In genomic region chr2:101446869-101447268, GRCh38 we compare ENCODE assay signal across 12 cellular contexts. TPM values are rescaled to one million over a fixed set of nuclear protein-coding genes. Genes with fewer than 3 reads are reported as not detected.
DNase-seq lines count a peak whose midpoint lies in the region; ATAC-seq and TF ChIP-seq lines count a peak whose summit lies in the region.
"Had no signal": no experiment of that assay in that cellular context is flagged by ENCODE, and none has a peak within 500 bp of the region (broad histone marks: within the 10 kb centered on the region; RNA-seq: fewer than 3 reads in every experiment).

No MANE protein-coding gene starts in this region.

- ATAC-seq in stimulated activated naive CD8-positive, alpha-beta T cell treated with anti-CD3 and anti-CD28 coated beads, Interleukin-15, amount 100 ng/mL, for 72 hours: peak; percentile 90
- ATAC-seq in psoas muscle: no peak

- no peaks in the 10 kb centered on the region for H3K27me3 Mint-ChIP-seq in activated T-cell treated with anti-CD3 and anti-CD28 coated beads, Interleukin-2, amount 50 U/mL, for 24 hours
- H3K27me3 Mint-ChIP-seq in stimulated activated naive CD8-positive, alpha-beta T cell treated with anti-CD3 and anti-CD28 coated beads, Interleukin-15, amount 100 ng/mL, for 72 hours: no peaks in the 10 kb centered on the region
- H3K27me3 Mint-ChIP-seq in activated CD4-positive, alpha-beta memory T cell treated with anti-CD3 and anti-CD28 coated beads, Interleukin-2, amount 10 ng/mL, durations not matched to agents 7 days and 5 days: no peaks in the 10 kb centered on the region

- POLR2A ChIA-PET in activated CD4-positive, alpha-beta memory T cell treated with anti-CD3 and anti-CD28 coated beads, Interleukin-2, amount 10 ng/mL, durations not matched to agents 7 days and 5 days (lab: Charles Lee): no interaction called here

- H3K27ac Mint-ChIP-seq in activated T-cell treated with anti-CD3 and anti-CD28 coated beads, Interleukin-2, amount 50 U/mL, for 24 hours: peak overlapping the region; percentile 12
- no peak overlapping the region for H3K27ac Mint-ChIP-seq in stimulated activated naive CD8-positive, alpha-beta T cell treated with anti-CD3 and anti-CD28 coated beads, Interleukin-15, amount 100 ng/mL, for 72 hours
- H3K27ac Mint-ChIP-seq in activated CD4-positive, alpha-beta memory T cell treated with anti-CD3 and anti-CD28 coated beads, Interleukin-2, amount 10 ng/mL, durations not matched to agents 7 days and 5 days: no peak overlapping the region
- H3K27ac Mint-ChIP-seq: dendritic cell treated with granulocyte-macrophage colony-stimulating factor and Interleukin-4, amounts not matched to agents 40 ng/mL and 50 ng/mL, for 4 days had no signal

- CTCF ChIA-PET in activated CD4-positive, alpha-beta memory T cell treated with anti-CD3 and anti-CD28 coated beads, Interleukin-2, amount 10 ng/mL, durations not matched to agents 7 days and 5 days (lab: Charles Lee): interaction anchor here (0.7 kb wide), 1 partner anchor 28 kb away, joined by 3 read pairs; no protein-coding TSS in a partner anchor

- no peaks in the 10 kb centered on the region for H3K36me3 ChIP-seq in psoas muscle (ENCODE audit: insufficient read depth in 1 of 2, low read depth in 1 of 2)
- no peaks in the 10 kb centered on the region for H3K36me3 ChIP-seq in HAP-1 (replicated peaks)
- H3K36me3 ChIP-seq: neutrophil had no signal

- H3K27ac ChIP-seq in psoas muscle: no peak overlapping the region
- H3K27ac ChIP-seq: neutrophil had no signal

- no peak for DNase-seq in activated T-cell treated with anti-CD3 and anti-CD28 coated beads, Interleukin-2, amount 50 U/mL, for 24 hours
- no peak for DNase-seq in activated T-cell treated with anti-CD3 and anti-CD28 coated beads for 4 hours
- DNase-seq in NOMO-1 treated with DMSO at 0.1 percent for 48 hours (lab: John Stamatoyannopoulos, UW; ENCODE audit: unreplicated experiment): peak; percentile 79
- DNase-seq in dermis blood vessel endothelial cell: peak; percentile 10
- DNase-seq in stimulated activated naive CD8-positive, alpha-beta T cell treated with anti-CD3 and anti-CD28 coated beads, Interleukin-15, amount 100 ng/mL, for 72 hours: no peak
- no peak for DNase-seq in psoas muscle
- no peak for DNase-seq in activated CD4-positive, alpha-beta memory T cell treated with anti-CD3 and anti-CD28 coated beads, Interleukin-2, amount 10 ng/mL, durations not matched to agents 7 days and 5 days
- DNase-seq in HAP-1 (ENCODE audit: low spot score in 2 of 2): no peak
- DNase-seq: NCI-H1930 had no signal

- in situ Hi-C loops in HAP-1 (cut with MboI; ENCODE audit: low sequenced_read_pairs): no loop called here

- no peaks in the 10 kb centered on the region for H3K4me1 ChIP-seq in psoas muscle
- no peaks in the 10 kb centered on the region for H3K4me1 ChIP-seq in HAP-1

- no peaks in the 10 kb centered on the region for H3K36me3 Mint-ChIP-seq in activated T-cell treated with anti-CD3 and anti-CD28 coated beads, Interleukin-2, amount 50 U/mL, for 24 hours (ENCODE audit: low read depth)
- H3K36me3 Mint-ChIP-seq in activated CD4-positive, alpha-beta memory T cell treated with anti-CD3 and anti-CD28 coated beads, Interleukin-2, amount 10 ng/mL, durations not matched to agents 7 days and 5 days (ENCODE audit: low read depth): peaks cover 21% of the 10 kb centered on the region

- H3K4me3 ChIP-seq in psoas muscle (no peak overlapping the region), HAP-1 (no peak overlapping the region)

- H3K4me1 Mint-ChIP-seq in activated T-cell treated with anti-CD3 and anti-CD28 coated beads, Interleukin-2, amount 50 U/mL, for 24 hours (ENCODE audit: low read depth): peaks cover 24% of the 10 kb centered on the region
- H3K4me1 Mint-ChIP-seq in stimulated activated naive CD8-positive, alpha-beta T cell treated with anti-CD3 and anti-CD28 coated beads, Interleukin-15, amount 100 ng/mL, for 72 hours: peaks cover 23% of the 10 kb centered on the region
- peaks cover 17% of the 10 kb centered on the region for H3K4me1 Mint-ChIP-seq in activated CD4-positive, alpha-beta memory T cell treated with anti-CD3 and anti-CD28 coated beads, Interleukin-2, amount 10 ng/mL, durations not matched to agents 7 days and 5 days

- H3K4me3 Mint-ChIP-seq in activated T-cell treated with anti-CD3 and anti-CD28 coated beads, Interleukin-2, amount 50 U/mL, for 24 hours: no peak overlapping the region
- no peak overlapping the region for H3K4me3 Mint-ChIP-seq in stimulated activated naive CD8-positive, alpha-beta T cell treated with anti-CD3 and anti-CD28 coated beads, Interleukin-15, amount 100 ng/mL, for 72 hours
- H3K4me3 Mint-ChIP-seq in activated CD4-positive, alpha-beta memory T cell treated with anti-CD3 and anti-CD28 coated beads, Interleukin-2, amount 10 ng/mL, durations not matched to agents 7 days and 5 days: no peak overlapping the region
- H3K4me3 Mint-ChIP-seq: dendritic cell treated with granulocyte-macrophage colony-stimulating factor and Interleukin-4, amounts not matched to agents 40 ng/mL and 50 ng/mL, for 4 days had no signal

- H3K9me3 Mint-ChIP-seq in activated T-cell treated with anti-CD3 and anti-CD28 coated beads, Interleukin-2, amount 50 U/mL, for 24 hours: peaks cover 5% of the 10 kb centered on the region
- peaks cover 0 to 4% of the 10 kb centered on the region in 2 donors for H3K9me3 Mint-ChIP-seq in stimulated activated naive CD8-positive, alpha-beta T cell treated with anti-CD3 and anti-CD28 coated beads, Interleukin-15, amount 100 ng/mL, for 72 hours
- H3K9me3 Mint-ChIP-seq in activated CD4-positive, alpha-beta memory T cell treated with anti-CD3 and anti-CD28 coated beads, Interleukin-2, amount 10 ng/mL, durations not matched to agents 7 days and 5 days: peaks cover 9% of the 10 kb centered on the region
- H3K9me3 Mint-ChIP-seq: dendritic cell treated with granulocyte-macrophage colony-stimulating factor and Interleukin-4, amounts not matched to agents 40 ng/mL and 50 ng/mL, for 4 days had no signal

- no peak for TF ChIP-seq CTCF in psoas muscle (IDR thresholded peaks at IDR 0.05)

- intact Hi-C loops in psoas muscle (cut with DNase I): no loop called here

- 78 to 92% (median 86%) methylated on average over 4 of the region's 4 CpGs for WGBS in psoas muscle, 3 donors

- H3K27me3 ChIP-seq in psoas muscle (ENCODE audit: insufficient read depth in 3 of 3, low read length in 2 of 3): no peaks in the 10 kb centered on the region
- no peaks in the 10 kb centered on the region for H3K27me3 ChIP-seq in HAP-1 (ENCODE audit: low read depth)
- H3K27me3 ChIP-seq: neutrophil had no signal

- H3K9me3 ChIP-seq in psoas muscle (no peaks in the 10 kb centered on the region), HAP-1 (no peaks in the 10 kb centered on the region)
- H3K9me3 ChIP-seq: neutrophil had no signal

RNA-seq across cellular contexts. Expression of gene RFX8, which starts 28.0 kb away (rescaled TPM):
- total RNA-seq in dermis blood vessel endothelial cell (0.51 and 0.60 TPM in 2 replicates), psoas muscle (under 1 TPM in 1 of 4 donors, not detected in 3; 0.12 TPM)
- under 1 TPM in 2 of 3 donors, not detected in 1; 0.03 to 0.29 TPM for polyA plus RNA-seq in psoas muscle
- 1 to 10 TPM; 1.7 to 2.6 TPM for total RNA-seq in activated CD4-positive, alpha-beta memory T cell treated with anti-CD3 and anti-CD28 coated beads, Interleukin-2, amount 10 ng/mL, durations not matched to agents 7 days and 5 days
- total RNA-seq: ureter had no signal

RNA-seq across cellular contexts. Expression of gene CREG2, which starts 59.6 kb away (rescaled TPM):
- total RNA-seq in dermis blood vessel endothelial cell (1.0 and 1.4 TPM in 2 replicates), psoas muscle (under 1 TPM in 2 of 4 donors, not detected in 2; 0.13 to 0.34 TPM)
- under 1 TPM in 2 of 3 donors, not detected in 1; 0.04 to 0.07 TPM for polyA plus RNA-seq in psoas muscle
- under 1 TPM; 0.65 to 0.98 TPM for total RNA-seq in activated CD4-positive, alpha-beta memory T cell treated with anti-CD3 and anti-CD28 coated beads, Interleukin-2, amount 10 ng/mL, durations not matched to agents 7 days and 5 days

Comparison
In these comparisons a context has a peak if more than half of its experiments do, and no peak if none do; other contexts are left out.
1. DNase-seq: peak in NOMO-1 treated with DMSO at 0.1 percent for 48 hours (single experiment) and dermis blood vessel endothelial cell (single experiment); none in activated T-cell treated with anti-CD3 and anti-CD28 coated beads, Interleukin-2, amount 50 U/mL, for 24 hours (single experiment), activated T-cell treated with anti-CD3 and anti-CD28 coated beads for 4 hours (single experiment), stimulated activated naive CD8-positive, alpha-beta T cell treated with anti-CD3 and anti-CD28 coated beads, Interleukin-15, amount 100 ng/mL, for 72 hours (0 of 2), psoas muscle (0 of 2), activated CD4-positive, alpha-beta memory T cell treated with anti-CD3 and anti-CD28 coated beads, Interleukin-2, amount 10 ng/mL, durations not matched to agents 7 days and 5 days (single experiment) and HAP-1 (0 of 2).